1 cellular context compared by ENCODE assay signal in genomic region chr20:64024141-64024990, GRCh38.
A peak's percentile ranks its signal among the peaks of the same experiment; 100 is the strongest.
TF ChIP-seq lines count a peak whose summit lies in the region.

No MANE protein-coding gene starts in this region.

TF ChIP-seq in HepG2, 621 proteins besides CTCF, POLR2A, EP300 and RAD21 (continued from another document and continues in another):
- TF ChIP-seq, protein P1, sequence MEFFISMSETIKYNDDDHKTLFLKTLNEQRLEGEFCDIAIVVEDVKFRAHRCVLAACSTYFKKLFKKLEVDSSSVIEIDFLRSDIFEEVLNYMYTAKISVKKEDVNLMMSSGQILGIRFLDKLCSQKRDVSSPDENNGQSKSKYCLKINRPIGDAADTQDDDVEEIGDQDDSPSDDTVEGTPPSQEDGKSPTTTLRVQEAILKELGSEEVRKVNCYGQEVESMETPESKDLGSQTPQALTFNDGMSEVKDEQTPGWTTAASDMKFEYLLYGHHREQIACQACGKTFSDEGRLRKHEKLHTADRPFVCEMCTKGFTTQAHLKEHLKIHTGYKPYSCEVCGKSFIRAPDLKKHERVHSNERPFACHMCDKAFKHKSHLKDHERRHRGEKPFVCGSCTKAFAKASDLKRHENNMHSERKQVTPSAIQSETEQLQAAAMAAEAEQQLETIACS (CRISPR knock-in tag; IDR thresholded peaks at IDR 0.05) = 0 out of 2 replicates have a peak, but pooled peaks have one; percentile 15
- TF ChIP-seq ZNF34 (CRISPR knock-in tag; IDR thresholded peaks at IDR 0.05; ENCODE audit: borderline replicate concordance) = 0 out of 2 replicates have a peak, but pooled peaks have one; percentile 41
- peak; percentile 79; the same call in 1 of the 2 replicates for TF ChIP-seq ZNF768 (CRISPR knock-in tag; IDR thresholded peaks at IDR 0.05)
- TF ChIP-seq NFKBIZ (CRISPR knock-in tag; IDR thresholded peaks at IDR 0.05) = 0 out of 2 replicates have a peak, but pooled peaks have one; percentile 70
- TF ChIP-seq RFXAP (CRISPR knock-in tag; IDR thresholded peaks at IDR 0.05; ENCODE audit: borderline replicate concordance) = no peak
- peak; percentile 98; the same call in 1 of the 2 replicates for TF ChIP-seq ZSCAN5A (CRISPR knock-in tag; IDR thresholded peaks at IDR 0.05; ENCODE audit: borderline replicate concordance)
- 0 out of 2 replicates have a peak, but pooled peaks have one; percentile 43 for TF ChIP-seq ZNF652 (CRISPR knock-in tag; IDR thresholded peaks at IDR 0.05; ENCODE audit: borderline replicate concordance, low read depth)
- peak; percentile 92; the same call in 1 of the 2 replicates for TF ChIP-seq ZNF547 (CRISPR knock-in tag; IDR thresholded peaks at IDR 0.05)
- TF ChIP-seq, protein P2, sequence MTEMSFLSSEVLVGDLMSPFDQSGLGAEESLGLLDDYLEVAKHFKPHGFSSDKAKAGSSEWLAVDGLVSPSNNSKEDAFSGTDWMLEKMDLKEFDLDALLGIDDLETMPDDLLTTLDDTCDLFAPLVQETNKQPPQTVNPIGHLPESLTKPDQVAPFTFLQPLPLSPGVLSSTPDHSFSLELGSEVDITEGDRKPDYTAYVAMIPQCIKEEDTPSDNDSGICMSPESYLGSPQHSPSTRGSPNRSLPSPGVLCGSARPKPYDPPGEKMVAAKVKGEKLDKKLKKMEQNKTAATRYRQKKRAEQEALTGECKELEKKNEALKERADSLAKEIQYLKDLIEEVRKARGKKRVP (CRISPR knock-in tag; IDR thresholded peaks at IDR 0.05) = peak in 1 of 2 experiments; percentile 57; a peak in 1 of 4 replicates
- TF ChIP-seq SIX4 (CRISPR knock-in tag; IDR thresholded peaks at IDR 0.05) = no peak
- peak; percentile 57; the same call in 1 of the 2 replicates for TF ChIP-seq EHMT2 (IDR thresholded peaks at IDR 0.05; ENCODE audit: borderline replicate concordance, low read depth, low read length)
- TF ChIP-seq ZNF275 (CRISPR knock-in tag; IDR thresholded peaks at IDR 0.05; ENCODE audit: borderline replicate concordance) = peak; percentile 73; the same call in 1 of the 2 replicates
- peak; percentile 83; the same call in 1 of the 2 replicates for TF ChIP-seq DNMT1 (CRISPR knock-in tag; IDR thresholded peaks at IDR 0.05)
- peak; percentile 92 for TF ChIP-seq AGO2 (optimal IDR thresholded peaks at IDR 0.05; ENCODE audit: low read depth, low read length)
- TF ChIP-seq TARDBP (CRISPR knock-in tag; IDR thresholded peaks at IDR 0.05) = peak; percentile 99
- peak; percentile 24 for TF ChIP-seq CCAR2 (optimal IDR thresholded peaks at IDR 0.05; ENCODE audit: low read depth, low read length)
- peak; percentile 94 for TF ChIP-seq ZNF883 (CRISPR knock-in tag; IDR thresholded peaks at IDR 0.05; ENCODE audit: not compliant biosample characterization)
- TF ChIP-seq ZNF543 (CRISPR knock-in tag; IDR thresholded peaks at IDR 0.05) = no peak; the same call in 1 of the 2 replicates
- no peak for TF ChIP-seq KLF11 (CRISPR knock-in tag; IDR thresholded peaks at IDR 0.05)
- peak; percentile 46; the same call in 1 of the 2 replicates for TF ChIP-seq ZNF7 (CRISPR knock-in tag; IDR thresholded peaks at IDR 0.05)
- peak; percentile 49; the same call in 1 of the 2 replicates for TF ChIP-seq NR2C2 (CRISPR knock-in tag; IDR thresholded peaks at IDR 0.05; ENCODE audit: borderline replicate concordance)
- TF ChIP-seq, protein P3, sequence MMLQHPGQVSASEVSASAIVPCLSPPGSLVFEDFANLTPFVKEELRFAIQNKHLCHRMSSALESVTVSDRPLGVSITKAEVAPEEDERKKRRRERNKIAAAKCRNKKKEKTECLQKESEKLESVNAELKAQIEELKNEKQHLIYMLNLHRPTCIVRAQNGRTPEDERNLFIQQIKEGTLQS (CRISPR knock-in tag; IDR thresholded peaks at IDR 0.05) = peak; percentile 31; the same call in 1 of the 2 replicates
- TF ChIP-seq ZNF678 (CRISPR knock-in tag; IDR thresholded peaks at IDR 0.05) = no peak
- TF ChIP-seq, protein P4, sequence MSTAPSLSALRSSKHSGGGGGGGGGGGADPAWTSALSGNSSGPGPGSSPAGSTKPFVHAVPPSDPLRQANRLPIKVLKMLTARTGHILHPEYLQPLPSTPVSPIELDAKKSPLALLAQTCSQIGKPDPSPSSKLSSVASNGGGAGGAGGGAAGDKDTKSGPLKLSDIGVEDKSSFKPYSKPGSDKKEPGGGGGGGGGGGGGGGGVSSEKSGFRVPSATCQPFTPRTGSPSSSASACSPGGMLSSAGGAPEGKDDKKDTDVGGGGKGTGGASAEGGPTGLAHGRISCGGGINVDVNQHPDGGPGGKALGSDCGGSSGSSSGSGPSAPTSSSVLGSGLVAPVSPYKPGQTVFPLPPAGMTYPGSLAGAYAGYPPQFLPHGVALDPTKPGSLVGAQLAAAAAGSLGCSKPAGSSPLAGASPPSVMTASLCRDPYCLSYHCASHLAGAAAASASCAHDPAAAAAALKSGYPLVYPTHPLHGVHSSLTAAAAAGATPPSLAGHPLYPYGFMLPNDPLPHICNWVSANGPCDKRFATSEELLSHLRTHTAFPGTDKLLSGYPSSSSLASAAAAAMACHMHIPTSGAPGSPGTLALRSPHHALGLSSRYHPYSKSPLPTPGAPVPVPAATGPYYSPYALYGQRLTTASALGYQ (CRISPR knock-in tag; IDR thresholded peaks at IDR 0.05) = no peak; the same call in 1 of the 2 replicates
- peak; percentile 90 for TF ChIP-seq ZFX (CRISPR knock-in tag; IDR thresholded peaks at IDR 0.05; ENCODE audit: low read depth)
- peak; percentile 86 for TF ChIP-seq ZNF746 (CRISPR knock-in tag; IDR thresholded peaks at IDR 0.05)
- TF ChIP-seq SOX13 (IDR thresholded peaks at IDR 0.05) = peak; percentile 85
- peak in 1 of 2 experiments; percentile 96; a peak in 2 of 4 replicates for TF ChIP-seq SOX13 (CRISPR knock-in tag; conservative IDR thresholded peaks at IDR 0.05 in 1 of 2, IDR thresholded peaks at IDR 0.05 in 1 of 2)
- peak; percentile 83 for TF ChIP-seq U2AF1 (optimal IDR thresholded peaks at IDR 0.05; ENCODE audit: low read depth, low read length)
- no peak; the same call in 1 of the 2 replicates for TF ChIP-seq ZNF460 (CRISPR knock-in tag; IDR thresholded peaks at IDR 0.05; ENCODE audit: borderline replicate concordance)
- TF ChIP-seq ZNF891 (CRISPR knock-in tag; IDR thresholded peaks at IDR 0.05) = no peak
- TF ChIP-seq THRA (CRISPR knock-in tag; IDR thresholded peaks at IDR 0.05; ENCODE audit: borderline replicate concordance) = peak; percentile 76
- TF ChIP-seq, protein P5, sequence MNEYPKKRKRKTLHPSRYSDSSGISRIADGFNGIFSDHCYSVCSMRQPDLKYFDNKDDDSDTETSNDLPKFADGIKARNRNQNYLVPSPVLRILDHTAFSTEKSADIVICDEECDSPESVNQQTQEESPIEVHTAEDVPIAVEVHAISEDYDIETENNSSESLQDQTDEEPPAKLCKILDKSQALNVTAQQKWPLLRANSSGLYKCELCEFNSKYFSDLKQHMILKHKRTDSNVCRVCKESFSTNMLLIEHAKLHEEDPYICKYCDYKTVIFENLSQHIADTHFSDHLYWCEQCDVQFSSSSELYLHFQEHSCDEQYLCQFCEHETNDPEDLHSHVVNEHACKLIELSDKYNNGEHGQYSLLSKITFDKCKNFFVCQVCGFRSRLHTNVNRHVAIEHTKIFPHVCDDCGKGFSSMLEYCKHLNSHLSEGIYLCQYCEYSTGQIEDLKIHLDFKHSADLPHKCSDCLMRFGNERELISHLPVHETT (CRISPR knock-in tag; conservative IDR thresholded peaks at IDR 0.05) = peak; percentile 7; the same call in 1 of the 2 replicates
- TF ChIP-seq ELK4 (CRISPR knock-in tag; IDR thresholded peaks at IDR 0.05; ENCODE audit: borderline replicate concordance) = no peak
- peak; percentile 90 for TF ChIP-seq MIER2 (CRISPR knock-in tag; IDR thresholded peaks at IDR 0.05)
- TF ChIP-seq THAP7 (CRISPR knock-in tag; IDR thresholded peaks at IDR 0.05) = peak; percentile 85; the same call in 1 of the 2 replicates
- TF ChIP-seq, protein P6, sequence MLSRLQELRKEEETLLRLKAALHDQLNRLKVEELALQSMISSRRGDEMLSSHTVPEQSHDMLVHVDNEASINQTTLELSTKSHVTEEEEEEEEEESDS (CRISPR knock-in tag; IDR thresholded peaks at IDR 0.05; ENCODE audit: borderline replicate concordance) = peak; percentile 96; the same call in 1 of the 2 replicates
- TF ChIP-seq ZNF629 (CRISPR knock-in tag; conservative IDR thresholded peaks at IDR 0.05) = 0 out of 2 replicates have a peak, but pooled peaks have one; percentile 24
- TF ChIP-seq, protein P7, sequence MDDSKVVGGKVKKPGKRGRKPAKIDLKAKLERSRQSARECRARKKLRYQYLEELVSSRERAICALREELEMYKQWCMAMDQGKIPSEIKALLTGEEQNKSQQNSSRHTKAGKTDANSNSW (CRISPR knock-in tag; IDR thresholded peaks at IDR 0.05; ENCODE audit: borderline replicate concordance) = peak; percentile 49; the same call in 1 of the 2 replicates
- TF ChIP-seq, protein P8, sequence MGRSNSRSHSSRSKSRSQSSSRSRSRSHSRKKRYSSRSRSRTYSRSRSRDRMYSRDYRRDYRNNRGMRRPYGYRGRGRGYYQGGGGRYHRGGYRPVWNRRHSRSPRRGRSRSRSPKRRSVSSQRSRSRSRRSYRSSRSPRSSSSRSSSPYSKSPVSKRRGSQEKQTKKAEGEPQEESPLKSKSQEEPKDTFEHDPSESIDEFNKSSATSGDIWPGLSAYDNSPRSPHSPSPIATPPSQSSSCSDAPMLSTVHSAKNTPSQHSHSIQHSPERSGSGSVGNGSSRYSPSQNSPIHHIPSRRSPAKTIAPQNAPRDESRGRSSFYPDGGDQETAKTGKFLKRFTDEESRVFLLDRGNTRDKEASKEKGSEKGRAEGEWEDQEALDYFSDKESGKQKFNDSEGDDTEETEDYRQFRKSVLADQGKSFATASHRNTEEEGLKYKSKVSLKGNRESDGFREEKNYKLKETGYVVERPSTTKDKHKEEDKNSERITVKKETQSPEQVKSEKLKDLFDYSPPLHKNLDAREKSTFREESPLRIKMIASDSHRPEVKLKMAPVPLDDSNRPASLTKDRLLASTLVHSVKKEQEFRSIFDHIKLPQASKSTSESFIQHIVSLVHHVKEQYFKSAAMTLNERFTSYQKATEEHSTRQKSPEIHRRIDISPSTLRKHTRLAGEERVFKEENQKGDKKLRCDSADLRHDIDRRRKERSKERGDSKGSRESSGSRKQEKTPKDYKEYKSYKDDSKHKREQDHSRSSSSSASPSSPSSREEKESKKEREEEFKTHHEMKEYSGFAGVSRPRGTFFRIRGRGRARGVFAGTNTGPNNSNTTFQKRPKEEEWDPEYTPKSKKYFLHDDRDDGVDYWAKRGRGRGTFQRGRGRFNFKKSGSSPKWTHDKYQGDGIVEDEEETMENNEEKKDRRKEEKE (IDR thresholded peaks at IDR 0.05) = no peak
- TF ChIP-seq, protein P9, sequence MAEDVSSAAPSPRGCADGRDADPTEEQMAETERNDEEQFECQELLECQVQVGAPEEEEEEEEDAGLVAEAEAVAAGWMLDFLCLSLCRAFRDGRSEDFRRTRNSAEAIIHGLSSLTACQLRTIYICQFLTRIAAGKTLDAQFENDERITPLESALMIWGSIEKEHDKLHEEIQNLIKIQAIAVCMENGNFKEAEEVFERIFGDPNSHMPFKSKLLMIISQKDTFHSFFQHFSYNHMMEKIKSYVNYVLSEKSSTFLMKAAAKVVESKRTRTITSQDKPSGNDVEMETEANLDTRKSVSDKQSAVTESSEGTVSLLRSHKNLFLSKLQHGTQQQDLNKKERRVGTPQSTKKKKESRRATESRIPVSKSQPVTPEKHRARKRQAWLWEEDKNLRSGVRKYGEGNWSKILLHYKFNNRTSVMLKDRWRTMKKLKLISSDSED (CRISPR knock-in tag; IDR thresholded peaks at IDR 0.05) = 0 out of 2 replicates have a peak, but pooled peaks have one; percentile 78
